Comparison of ENCODE assay signal across 17 cellular contexts in the genomic region with DNA sequence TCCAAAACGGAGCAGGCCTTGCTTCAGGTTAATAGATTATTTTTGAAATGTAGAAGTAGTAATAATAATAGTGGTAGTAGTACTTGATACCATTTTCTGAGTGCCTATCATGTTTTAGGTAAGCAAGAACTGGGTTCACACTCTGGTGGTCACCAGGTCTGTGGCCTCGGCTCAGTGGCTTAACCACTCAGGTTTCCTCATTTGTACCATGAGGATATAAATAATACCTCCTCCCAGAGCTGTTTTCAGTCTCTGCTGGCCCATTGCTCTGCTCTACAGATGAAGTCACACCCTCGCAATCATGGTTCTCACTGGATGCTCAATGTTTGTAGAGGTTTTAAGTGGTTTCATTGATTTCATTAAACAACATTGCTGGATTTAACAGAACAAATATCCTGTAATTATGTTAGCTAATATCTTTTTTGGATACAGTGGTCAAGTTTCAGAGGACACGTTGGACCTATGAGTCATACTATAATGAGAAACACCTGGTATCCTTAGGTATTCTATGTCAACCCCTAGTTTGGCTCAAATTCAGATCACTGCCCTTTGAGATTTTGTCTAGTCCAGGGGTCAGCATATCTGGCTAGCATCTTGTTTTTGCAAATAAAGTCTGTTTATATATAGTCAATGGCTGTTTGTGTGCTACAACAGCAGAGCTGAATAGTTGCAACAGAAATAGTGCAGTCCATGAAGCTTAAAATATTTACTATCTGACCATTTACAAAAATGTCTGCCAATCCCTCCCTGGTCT. TPM values are rescaled to one million over a fixed set of nuclear protein-coding genes. Genes with fewer than 3 reads are reported as not detected.
DNase-seq lines count a peak whose midpoint lies in the region; ATAC-seq and TF ChIP-seq lines count a peak whose summit lies in the region.
"Had no signal": no experiment of that assay in that cellular context is flagged by ENCODE, and none has a peak within 500 bp of the region (broad histone marks: within the 10 kb centered on the region; RNA-seq: fewer than 3 reads in every experiment).

No MANE protein-coding gene starts in this region.

- H3K79me1 ChIP-seq in neuronal stem cell (ENCODE audit: low read depth, low read length), result no peaks in the 10 kb centered on the region

- H3K14ac ChIP-seq in neuronal stem cell (ENCODE audit: low read length), result no peak overlapping the region

- no peaks in the 10 kb centered on the region for H3K27me3 ChIP-seq in neuronal stem cell (ENCODE audit: control insufficient read depth in 3 of 3, insufficient read depth in 3 of 3, low read depth in 1 of 3, low read length in 3 of 3)
- H3K27me3 ChIP-seq: esophagus muscularis mucosa had no signal

- ATAC-seq in Right ventricle myocardium superior (ENCODE audit: poor library complexity), result no peak
- ATAC-seq: activated naive CD8-positive, alpha-beta T cell treated with anti-CD3 and anti-CD28 coated beads, Interleukin-2, amount 50 U/mL, for 24 hours; K562 had no signal

- no peak overlapping the region for H2BK5ac ChIP-seq in neuronal stem cell (ENCODE audit: low read length)

- no peaks in the 10 kb centered on the region for H3K9me3 ChIP-seq in neuronal stem cell (replicated peaks in 1 of 2; ENCODE audit: control insufficient read depth in 2 of 2, insufficient read depth in 1 of 2, low read depth in 1 of 2, low read length in 2 of 2)
- H3K9me3 ChIP-seq: Caco-2, esophagus muscularis mucosa had no signal

- H2BK120ac ChIP-seq in neuronal stem cell (ENCODE audit: low read depth, low read length), result no peak overlapping the region

- no peak overlapping the region for H2BK15ac ChIP-seq in neuronal stem cell (ENCODE audit: low read length)

- H4K91ac ChIP-seq in neuronal stem cell (ENCODE audit: low read depth, low read length, poor library complexity), result no peak overlapping the region

- no peak overlapping the region for H2AFZ ChIP-seq in neuronal stem cell (ENCODE audit: low read length)

- no peaks in the 10 kb centered on the region for H3K36me3 ChIP-seq in urinary bladder (ENCODE audit: insufficient read depth)
- no peaks in the 10 kb centered on the region for H3K36me3 ChIP-seq in neuronal stem cell (replicated peaks in 1 of 2; ENCODE audit: control insufficient read depth in 2 of 2, insufficient read depth in 2 of 2, low read length in 2 of 2)

- H2BK12ac ChIP-seq in neuronal stem cell (ENCODE audit: low read length), result no peak overlapping the region

- H4K8ac ChIP-seq in neuronal stem cell (ENCODE audit: low read depth, low read length), result no peak overlapping the region

- H3K9ac ChIP-seq in neuronal stem cell (ENCODE audit: low read depth, low read length, poor library complexity), result no peak overlapping the region

- no peak overlapping the region for H3K4me3 ChIP-seq in choroid plexus epithelial cell (ENCODE audit: low read depth, low read length)
- no peak overlapping the region for H3K4me3 ChIP-seq in urinary bladder (ENCODE audit: low read depth, low read length)
- H3K4me3 ChIP-seq in neuronal stem cell (ENCODE audit: low read length in 2 of 2), result no peak overlapping the region
- H3K4me3 ChIP-seq: esophagus muscularis mucosa, K562, smooth muscle cell had no signal

- H3K4me1 ChIP-seq in urinary bladder (ENCODE audit: insufficient read depth) (no peaks in the 10 kb centered on the region), neuronal stem cell (ENCODE audit: control insufficient read depth in 2 of 2, insufficient read depth in 1 of 2, low read depth in 1 of 2, low read length in 2 of 2) (no peaks in the 10 kb centered on the region)
- H3K4me1 ChIP-seq: Caco-2 had no signal

- H3K23ac ChIP-seq in neuronal stem cell (ENCODE audit: low read depth, low read length, poor library complexity), result no peak overlapping the region

- DNase-seq in DMS153 (lab: John Stamatoyannopoulos, UW) (peak; percentile 39), DMS153 treated with DMSO at 0.1 percent for 48 hours (lab: John Stamatoyannopoulos, UW; ENCODE audit: unreplicated experiment) (no peak), NCI-H2196 treated with DMSO at 0.1 percent for 48 hours (lab: John Stamatoyannopoulos, UW; ENCODE audit: unreplicated experiment) (peak; percentile 97), choroid plexus epithelial cell (ENCODE audit: low read depth) (peak; percentile 12), neuronal stem cell (ENCODE audit: low spot score) (no peak), Right ventricle myocardium superior (no peak)
- DNase-seq in activated effector memory CD4-positive, alpha-beta T cell treated with anti-CD3 and anti-CD28 coated beads, Interleukin-2, amount 50 U/mL, for 16 hours, result no peak
- DNase-seq: 8988T; activated naive CD8-positive, alpha-beta T cell treated with anti-CD3 and anti-CD28 coated beads, Interleukin-2, amount 50 U/mL, for 24 hours; Caco-2; NCI-H1436 treated with DMSO at 0.1 percent for 48 hours; NCI-H82; occipital lobe had no signal

- no peak overlapping the region for H3K18ac ChIP-seq in neuronal stem cell (ENCODE audit: low read length)

- H2AK5ac ChIP-seq in neuronal stem cell (ENCODE audit: low read depth, low read length), result no peak overlapping the region

- no peak overlapping the region for H3K4ac ChIP-seq in neuronal stem cell (ENCODE audit: low read length)

- TF ChIP-seq CTCF in choroid plexus epithelial cell (conservative IDR thresholded peaks at IDR 0.05; ENCODE audit: low read depth, low read length), result no peak

- H3K4me2 ChIP-seq in neuronal stem cell (ENCODE audit: insufficient read depth, low read length, poor library complexity, severe bottlenecking), result no peak overlapping the region
- H3K4me2 ChIP-seq: smooth muscle cell had no signal

- intact Hi-C loops in Right ventricle myocardium superior (cut with DNase I), result no loop called here

- WGBS in urinary bladder, result 44% methylated on average over 4 of the region's 4 CpGs
- WGBS in neuronal stem cell (ENCODE audit: extremely low coverage in 2 of 2, insufficient read length in 2 of 2, insufficient replicate concordance in 1 of 2), 2 donors, result no CpG with 5 or more reads among the region's 4 CpGs

- peak overlapping the region; percentile 15 for H3K27ac ChIP-seq in urinary bladder (ENCODE audit: low read depth)
- no peak overlapping the region for H3K27ac ChIP-seq in neuronal stem cell (replicated peaks; ENCODE audit: low read length)
- H3K27ac ChIP-seq: esophagus muscularis mucosa had no signal

RNA-seq across cellular contexts. Expression of gene EDEM3, which starts 48.3 kb away (rescaled TPM):
- 56.3 TPM for total RNA-seq in urinary bladder
- polyA plus RNA-seq in urinary bladder, result 11.9 TPM
- 12.9 TPM for polyA plus RNA-seq in neuronal stem cell (2013, experiment 1 of 2)
- polyA plus RNA-seq in neuronal stem cell (2013, experiment 2 of 2), result 14.2 TPM
- 17.8 TPM for total RNA-seq in Right ventricle myocardium superior

Comparison
In these comparisons a context has a peak if more than half of its experiments do, and no peak if none do; other contexts are left out.
1. DNase-seq: peak in DMS153 (single experiment), NCI-H2196 treated with DMSO at 0.1 percent for 48 hours (single experiment) and choroid plexus epithelial cell (single experiment); none in DMS153 treated with DMSO at 0.1 percent for 48 hours (single experiment), activated effector memory CD4-positive, alpha-beta T cell treated with anti-CD3 and anti-CD28 coated beads, Interleukin-2, amount 50 U/mL, for 16 hours (single experiment), neuronal stem cell (single experiment) and Right ventricle myocardium superior (single experiment).